Comparison of ENCODE assay signal across 19 cellular contexts in the genomic region with DNA sequence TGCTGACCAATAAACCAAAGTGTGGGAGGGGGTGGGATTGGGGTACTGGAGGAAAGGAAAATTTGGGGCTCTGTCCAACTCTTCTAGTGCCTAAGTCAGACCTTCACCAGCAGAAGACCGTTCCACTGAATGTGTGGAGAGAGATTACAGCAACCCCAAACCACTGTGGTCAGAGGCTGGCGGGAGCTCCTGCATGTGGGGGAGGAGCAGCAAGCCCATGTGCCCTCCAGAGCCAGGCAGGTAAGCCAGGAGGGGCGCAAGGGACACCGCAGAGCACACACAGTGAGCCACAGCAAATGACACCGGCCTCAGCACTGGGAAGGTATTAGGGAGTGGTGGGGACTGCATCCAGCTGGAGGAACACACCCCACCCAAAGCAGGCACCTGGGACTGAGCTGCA.
"Had no signal": no experiment of that assay in that cellular context is flagged by ENCODE, and none has a peak within 500 bp of the region (broad histone marks: within the 10 kb centered on the region; RNA-seq: fewer than 3 reads in every experiment).

No MANE protein-coding gene starts in this region.

- DNase-seq: activated CD4-positive, alpha-beta memory T cell treated with anti-CD3 and anti-CD28 coated beads for 36 hours; activated CD4-positive, alpha-beta T cell treated with anti-CD3 and anti-CD28 coated beads for 4 hours; activated CD4-positive, CD25-positive, alpha-beta regulatory T cell; activated naive CD4-positive, alpha-beta T cell treated with Interleukin-2 at 50 U/mL for 16 hours; activated naive CD8-positive, alpha-beta T cell treated with anti-CD3 and anti-CD28 coated beads for 36 hours; activated T-cell treated with anti-CD3 and anti-CD28 coated beads, Interleukin-2, amount 50 U/mL, for 48 hours; cortex of kidney; heart right ventricle; kidney; lower lobe of right lung; naive B cell; occipital lobe; posterior cingulate gyrus; sigmoid colon; stimulated activated CD4-positive, alpha-beta T cell treated with anti-CD3 and anti-CD28 coated beads, Interleukin-15, amount 100 ng/mL, for 24 hours; transverse colon had no signal

- H3K36me3 ChIP-seq: heart right ventricle, lower lobe of right lung, sigmoid colon, transverse colon had no signal

- H3K9me3 ChIP-seq: heart right ventricle, lower lobe of right lung, sigmoid colon, transverse colon had no signal

- H3K27me3 ChIP-seq: heart right ventricle, sigmoid colon, transverse colon had no signal

- H3K4me3 ChIP-seq: heart right ventricle, lower lobe of right lung, sigmoid colon, smooth muscle cell, transverse colon had no signal

- H3K27ac ChIP-seq: epithelial cell of prostate, lower lobe of right lung, sigmoid colon, transverse colon had no signal

- ATAC-seq: heart right ventricle; lower lobe of right lung; stimulated activated memory B cell treated with anti-CD40 and anti-IgM and Interleukin-4, amounts not matched to agents 10 μg/mL and 1 μg/mL and 100 μg/mL, for 72 hours had no signal

- H3K4me2 ChIP-seq: smooth muscle cell had no signal

- H3K4me1 ChIP-seq: lower lobe of right lung, sigmoid colon, transverse colon had no signal
